28 cellular contexts compared by ENCODE assay signal in genomic region chr5:91331705-91332104, GRCh38. TPM values are rescaled to one million over a fixed set of nuclear protein-coding genes. Genes with fewer than 3 reads are reported as not detected.
DNase-seq lines count a peak whose midpoint lies in the region; ATAC-seq, FAIRE-seq and TF ChIP-seq lines count a peak whose summit lies in the region.
"Had no signal": no experiment of that assay in that cellular context is flagged by ENCODE, and none has a peak within 500 bp of the region (broad histone marks: within the 10 kb centered on the region; RNA-seq: fewer than 3 reads in every experiment).

No MANE protein-coding gene starts in this region.

- TF ChIP-seq CTCF in SK-N-SH (IDR thresholded peaks at IDR 0.05) (no peak), KMS-11 (conservative IDR thresholded peaks at IDR 0.05; ENCODE audit: low read depth, low read length) (no peak), astrocyte (IDR thresholded peaks at IDR 0.05; ENCODE audit: insufficient read depth, low read depth, low read length) (no peak), neutrophil (IDR thresholded peaks at IDR 0.05) (no peak)

- H3K4me1 ChIP-seq in SK-N-SH (ENCODE audit: control insufficient read depth in 1 of 2, insufficient read depth in 2 of 2, low read depth in 1 of 2, low read length in 1 of 2) (0 out of 4 replicates have a peak, but pooled peaks cover 0 to 8% of the 10 kb centered on the region in 2 experiments), KMS-11 (ENCODE audit: low read depth, poor library complexity, severe bottlenecking) (peaks cover 35% of the 10 kb centered on the region), astrocyte (ENCODE audit: insufficient read depth, low read length) (peaks cover 7% of the 10 kb centered on the region), neutrophil (ENCODE audit: control insufficient read depth in 1 of 2, insufficient read depth in 1 of 2, low read depth in 1 of 2, low read length in 1 of 2) (no peaks in the 10 kb centered on the region)
- H3K4me1 ChIP-seq: Peyer's patch, suprapubic skin had no signal

- H3K27me3 Mint-ChIP-seq in astrocyte (ENCODE audit: low read depth, unreplicated experiment), result no peaks in the 10 kb centered on the region
- H3K27me3 Mint-ChIP-seq: stimulated activated naive B cell treated with anti-CD40 and anti-IgM and Interleukin-4, amounts not matched to agents 10 μg/mL and 1 μg/mL and 100 μg/mL, for 72 hours had no signal

- H3K36me3 Mint-ChIP-seq in astrocyte (ENCODE audit: low read depth, unreplicated experiment), result no peaks in the 10 kb centered on the region
- H3K36me3 Mint-ChIP-seq: mesothelial cell of epicardium; stimulated activated naive B cell treated with anti-CD40 and anti-IgM and Interleukin-4, amounts not matched to agents 10 μg/mL and 1 μg/mL and 100 μg/mL, for 72 hours had no signal

- TF ChIP-seq RAD21 in SK-N-SH (IDR thresholded peaks at IDR 0.05; ENCODE audit: low read length), result no peak

- no peaks in the 10 kb centered on the region for H3K27me3 ChIP-seq in SK-N-SH (ENCODE audit: insufficient read depth)
- no peaks in the 10 kb centered on the region for H3K27me3 ChIP-seq in KMS-11 (ENCODE audit: insufficient read depth, low read depth)
- H3K27me3 ChIP-seq in astrocyte (ENCODE audit: insufficient read depth, low read length), result no peaks in the 10 kb centered on the region
- H3K27me3 ChIP-seq in neutrophil, result no peaks in the 10 kb centered on the region
- H3K27me3 ChIP-seq: brain microvascular endothelial cell, gastroesophageal sphincter, Peyer's patch, suprapubic skin had no signal

- H3K79me2 ChIP-seq in SK-N-SH (ENCODE audit: insufficient read depth) (no peaks in the 10 kb centered on the region), KMS-11 (ENCODE audit: insufficient read depth, low read depth) (no peaks in the 10 kb centered on the region), astrocyte (ENCODE audit: insufficient read depth, low read length) (no peaks in the 10 kb centered on the region)

- H3K9me3 Mint-ChIP-seq in astrocyte (ENCODE audit: unreplicated experiment), result no peaks in the 10 kb centered on the region
- H3K9me3 Mint-ChIP-seq: activated CD4-positive, alpha-beta T cell treated with anti-CD3 and anti-CD28 coated beads, Interleukin-2, amount 10 ng/mL, durations not matched to agents 24 days and 14 days; activated T-cell treated with anti-CD3 and anti-CD28 coated beads, Interleukin-2, amount 50 U/mL, for 72 hours; mesothelial cell of epicardium; stimulated activated naive B cell treated with anti-CD40 and anti-IgM and Interleukin-4, amounts not matched to agents 10 μg/mL and 1 μg/mL and 100 μg/mL, for 72 hours had no signal

- H3F3A ChIP-seq in SK-N-SH (replicated peaks; ENCODE audit: insufficient read depth), result no peaks in the 10 kb centered on the region

- POLR2A ChIA-PET in SK-N-SH (lab: Yijun Ruan, JAX), result no interaction called here

- H3K9me3 ChIP-seq in SK-N-SH (no peaks in the 10 kb centered on the region), astrocyte (ENCODE audit: insufficient read depth, low read depth, low read length) (no peaks in the 10 kb centered on the region), neutrophil (no peaks in the 10 kb centered on the region)
- H3K9me3 ChIP-seq: Caco-2, gastroesophageal sphincter, Peyer's patch, suprapubic skin had no signal

- H3K4me1 Mint-ChIP-seq in astrocyte (ENCODE audit: low read depth, unreplicated experiment), result peaks cover 17% of the 10 kb centered on the region

- no peak overlapping the region for H3K4me3 ChIP-seq in SK-N-SH (ENCODE audit: low read depth in 2 of 2, low read length in 1 of 2)
- no peak overlapping the region for H3K4me3 ChIP-seq in KMS-11 (IDR thresholded peaks at IDR 0.05; ENCODE audit: insufficient read depth, low read depth, low read length)
- H3K4me3 ChIP-seq in astrocyte (ENCODE audit: insufficient read depth, low read depth, low read length), result no peak overlapping the region
- H3K4me3 ChIP-seq in neutrophil (ENCODE audit: low read depth in 1 of 2, low read length in 1 of 2), result no peak overlapping the region
- H3K4me3 ChIP-seq: gastroesophageal sphincter, Peyer's patch, suprapubic skin had no signal

- DNase-seq in SK-N-SH (no peak), astrocyte (ENCODE audit: low read depth) (no peak)
- DNase-seq in central memory CD4-positive, alpha-beta T cell, result no peak
- DNase-seq: effector CD4-positive, alpha-beta T cell; GOT3; NCI-H1417; NCI-H2081 treated with DMSO at 0.1 percent for 48 hours; NCI-H2227 treated with DMSO at 0.1 percent for 48 hours; NCI-H526; occipital lobe; Peyer's patch; SHP77 treated with DMSO at 0.1 percent for 48 hours; stimulated activated naive B cell treated with anti-CD40 and anti-IgM and Interleukin-4, amounts not matched to agents 10 μg/mL and 1 μg/mL and 100 μg/mL, for 72 hours had no signal

- H3K27ac ChIP-seq in SK-N-SH (ENCODE audit: low read depth in 2 of 2, low read length in 1 of 2) (no peak overlapping the region), KMS-11 (peak overlapping the region; percentile 65), astrocyte (ENCODE audit: low read depth, low read length) (no peak overlapping the region), neutrophil (peak overlapping the region; percentile 36)
- H3K27ac ChIP-seq: 22Rv1, brain microvascular endothelial cell, C4-2B, gastroesophageal sphincter, Peyer's patch, suprapubic skin had no signal

- H3K36me3 ChIP-seq in SK-N-SH (replicated peaks in 1 of 2; ENCODE audit: control insufficient read depth in 1 of 2, insufficient read depth in 2 of 2, low read length in 1 of 2), result no peaks in the 10 kb centered on the region
- no peaks in the 10 kb centered on the region for H3K36me3 ChIP-seq in KMS-11 (ENCODE audit: insufficient read depth)
- H3K36me3 ChIP-seq in astrocyte (ENCODE audit: insufficient read depth, low read length), result no peaks in the 10 kb centered on the region
- H3K36me3 ChIP-seq in neutrophil, result no peaks in the 10 kb centered on the region
- H3K36me3 ChIP-seq: brain microvascular endothelial cell, gastroesophageal sphincter, Peyer's patch, suprapubic skin had no signal

- CTCF ChIA-PET in SK-N-SH (lab: Yijun Ruan, JAX), result no interaction called here

- H3K4me2 ChIP-seq in SK-N-SH, result no peak overlapping the region
- H3K4me2 ChIP-seq in KMS-11, result peak overlapping the region; percentile 63; the same call in 1 of the 2 replicates
- H3K4me2 ChIP-seq in astrocyte (ENCODE audit: low read length), result peak overlapping the region; percentile 14

- H3K4me3 Mint-ChIP-seq in astrocyte (ENCODE audit: unreplicated experiment), result no peak overlapping the region
- H3K4me3 Mint-ChIP-seq: mesothelial cell of epicardium; stimulated activated naive B cell treated with anti-CD40 and anti-IgM and Interleukin-4, amounts not matched to agents 10 μg/mL and 1 μg/mL and 100 μg/mL, for 72 hours had no signal

- H4K20me1 ChIP-seq in SK-N-SH (ENCODE audit: insufficient read depth) (no peaks in the 10 kb centered on the region), KMS-11 (ENCODE audit: insufficient read depth) (no peaks in the 10 kb centered on the region), astrocyte (ENCODE audit: insufficient read depth, low read length) (no peaks in the 10 kb centered on the region)

- no peak for TF ChIP-seq EP300 in SK-N-SH (IDR thresholded peaks at IDR 0.05; ENCODE audit: borderline replicate concordance in 1 of 2, low read depth in 1 of 2, low read length in 1 of 2)

- H3K27ac Mint-ChIP-seq in astrocyte (ENCODE audit: unreplicated experiment), result peak overlapping the region; percentile 26
- H3K27ac Mint-ChIP-seq: mesothelial cell of epicardium; stimulated activated naive B cell treated with anti-CD40 and anti-IgM and Interleukin-4, amounts not matched to agents 10 μg/mL and 1 μg/mL and 100 μg/mL, for 72 hours had no signal

- no peak for FAIRE-seq in astrocyte (lab: Jason Lieb, UNC)
- FAIRE-seq: G401.6 had no signal

- no peaks in the 10 kb centered on the region for H3K9me2 ChIP-seq in SK-N-SH

- WGBS in SK-N-SH (ENCODE audit: low lambda C conversion rate), result 100% methylated on average over 1 of the region's 1 CpG

- ATAC-seq in SK-N-SH treated with all-trans-retinoic acid at 6 μM for 48 hours (no peak), GM18867 (IDR thresholded peaks at IDR 0.05; ENCODE audit: unreplicated experiment) (no peak), HG02970 (IDR thresholded peaks at IDR 0.05; ENCODE audit: low FRiP score, unreplicated experiment) (no peak)
- ATAC-seq: gastroesophageal sphincter had no signal

- H3K9ac ChIP-seq in SK-N-SH, result no peak overlapping the region
- H3K9ac ChIP-seq in KMS-11, result peak overlapping the region; percentile 33; the same call in 1 of the 2 replicates
- H3K9ac ChIP-seq in astrocyte (ENCODE audit: low read length), result no peak overlapping the region

- H2AFZ ChIP-seq in SK-N-SH (ENCODE audit: low read depth) (0 out of 2 replicates have a peak overlapping the region, but pooled peaks have one; percentile 44), KMS-11 (ENCODE audit: low read depth) (peak overlapping the region; percentile 75; the same call in 1 of the 2 replicates), astrocyte (ENCODE audit: low read depth, low read length) (peak overlapping the region; percentile 11)

TF ChIP-seq in SK-N-SH, 30 proteins besides CTCF, POLR2A, EP300 and RAD21 (continues in another document):
- no peak for TF ChIP-seq NRF1 (IDR thresholded peaks at IDR 0.05; ENCODE audit: low read depth, low read length)
- TF ChIP-seq USF1 (IDR thresholded peaks at IDR 0.05; ENCODE audit: borderline replicate concordance, low read depth), result no peak
- no peak for TF ChIP-seq GABPA (IDR thresholded peaks at IDR 0.05; ENCODE audit: low read depth)
- TF ChIP-seq RFX5 (IDR thresholded peaks at IDR 0.05; ENCODE audit: low read length), result no peak

TF ChIP-seq in SK-N-SH treated with all-trans-retinoic acid at 6 μM for 48 hours, 23 proteins besides CTCF, POLR2A, EP300 and RAD21 (continues in another document):
- TF ChIP-seq, protein P1, sequence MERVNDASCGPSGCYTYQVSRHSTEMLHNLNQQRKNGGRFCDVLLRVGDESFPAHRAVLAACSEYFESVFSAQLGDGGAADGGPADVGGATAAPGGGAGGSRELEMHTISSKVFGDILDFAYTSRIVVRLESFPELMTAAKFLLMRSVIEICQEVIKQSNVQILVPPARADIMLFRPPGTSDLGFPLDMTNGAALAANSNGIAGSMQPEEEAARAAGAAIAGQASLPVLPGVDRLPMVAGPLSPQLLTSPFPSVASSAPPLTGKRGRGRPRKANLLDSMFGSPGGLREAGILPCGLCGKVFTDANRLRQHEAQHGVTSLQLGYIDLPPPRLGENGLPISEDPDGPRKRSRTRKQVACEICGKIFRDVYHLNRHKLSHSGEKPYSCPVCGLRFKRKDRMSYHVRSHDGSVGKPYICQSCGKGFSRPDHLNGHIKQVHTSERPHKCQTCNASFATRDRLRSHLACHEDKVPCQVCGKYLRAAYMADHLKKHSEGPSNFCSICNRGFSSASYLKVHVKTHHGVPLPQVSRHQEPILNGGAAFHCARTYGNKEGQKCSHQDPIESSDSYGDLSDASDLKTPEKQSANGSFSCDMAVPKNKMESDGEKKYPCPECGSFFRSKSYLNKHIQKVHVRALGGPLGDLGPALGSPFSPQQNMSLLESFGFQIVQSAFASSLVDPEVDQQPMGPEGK (CRISPR knock-in tag; IDR thresholded peaks at IDR 0.05; ENCODE audit: borderline replicate concordance), result no peak

RNA-seq across cellular contexts. Expression of gene ARRDC3, which starts 51.4 kb away (rescaled TPM):
- 24.6 and 26.0 TPM in 2 replicates for polyA plus RNA-seq in SK-N-SH (2012; rRNA removed)
- 17.4 and 18.4 TPM in 2 replicates for polyA plus RNA-seq in SK-N-SH (2012; cell fraction: cytosol; rRNA removed)
- polyA plus RNA-seq in SK-N-SH (2012; cell fraction: nucleus; rRNA removed), result 28.4 and 68.8 TPM in 2 replicates
- total RNA-seq in astrocyte, result 73.1 and 94.7 TPM in 2 replicates

Comparison
In these comparisons a context has a peak if more than half of its experiments do, and no peak if none do; other contexts are left out.
1. H2AFZ ChIP-seq: peak in every context shown above with its lines; median percentile 75 in KMS-11; 44 in SK-N-SH; 11 in astrocyte.
2. H3K27ac ChIP-seq: peak in KMS-11 (single experiment) and neutrophil (single experiment); none in SK-N-SH (0 of 2) and astrocyte (single experiment).